ENCODE assay signal across 9 cellular contexts in the genomic region with DNA sequence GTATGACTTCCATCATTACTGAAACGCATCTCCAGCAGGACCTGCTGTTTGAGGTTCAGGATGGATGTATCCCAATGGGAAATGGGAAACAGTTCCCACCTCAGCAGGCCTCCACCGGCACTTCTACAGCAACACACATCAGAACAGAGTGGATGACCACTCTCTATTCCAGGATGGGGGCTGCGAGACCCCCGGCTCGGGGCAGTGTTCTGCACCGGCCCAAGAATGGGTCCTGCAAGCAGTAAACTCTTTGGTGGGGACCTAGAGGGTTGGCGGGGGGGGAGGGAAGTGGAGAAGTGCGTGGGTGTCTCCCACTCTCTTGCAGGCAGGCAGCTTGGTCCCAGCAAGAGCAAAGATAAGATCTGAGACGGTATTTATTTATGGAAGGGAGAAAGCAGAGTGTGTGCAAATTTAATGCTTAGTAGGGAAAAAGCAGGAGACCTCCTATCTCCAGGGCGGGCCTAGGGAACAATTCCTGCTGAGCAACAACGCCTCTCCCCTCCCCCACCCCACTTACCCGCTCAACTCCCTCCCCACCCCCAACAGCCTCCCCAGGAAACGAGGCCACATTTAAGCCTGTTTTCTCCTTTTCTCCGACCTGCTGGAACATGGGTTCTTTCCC. TPM values are rescaled to one million over a fixed set of nuclear protein-coding genes. Genes with fewer than 3 reads are reported as not detected.
DNase-seq lines count a peak whose midpoint lies in the region; ATAC-seq and TF ChIP-seq lines count a peak whose summit lies in the region.
"Had no signal": no experiment of that assay in that cellular context is flagged by ENCODE, and none has a peak within 500 bp of the region (broad histone marks: within the 10 kb centered on the region; RNA-seq: fewer than 3 reads in every experiment).

No MANE protein-coding gene starts in this region.

- peak overlapping the region; percentile 94 for H3K4me3 Mint-ChIP-seq in activated CD4-positive, alpha-beta T cell treated with anti-CD3 and anti-CD28 coated beads for 36 hours
- H3K4me3 Mint-ChIP-seq in brain, result peak overlapping the region; percentile 36 to 97 (median 94)

- no peaks in the 10 kb centered on the region for H3K9me3 Mint-ChIP-seq in activated CD4-positive, alpha-beta T cell treated with anti-CD3 and anti-CD28 coated beads for 36 hours (ENCODE audit: low read depth)
- peaks cover 0 to 5% (median 0%) of the 10 kb centered on the region in 5 experiments for H3K9me3 Mint-ChIP-seq in brain

- peak overlapping the region; percentile 65 for H3K27ac ChIP-seq in temporal lobe (ENCODE audit: low read depth, low read length)

- H3K27ac Mint-ChIP-seq in activated CD4-positive, alpha-beta T cell treated with anti-CD3 and anti-CD28 coated beads for 36 hours, result no peak overlapping the region
- no peak overlapping the region for H3K27ac Mint-ChIP-seq in brain

- DNase-seq in activated CD4-positive, alpha-beta T cell treated with anti-CD3 and anti-CD28 coated beads for 36 hours, result peak; percentile 20
- DNase-seq in activated CD4-positive, alpha-beta T cell treated with anti-CD3 and anti-CD28 coated beads, Interleukin-2, amount 50 U/mL, for 4 hours, result no peak
- DNase-seq in lung microvascular endothelial cell (ENCODE audit: low read depth in 2 of 2) (peak; percentile 6 to 19), HK-2 (ENCODE audit: unreplicated experiment) (no peak)
- DNase-seq: NCI-H526 treated with DMSO at 0.1 percent for 48 hours had no signal

- CTCF ChIA-PET in activated CD4-positive, alpha-beta T cell treated with anti-CD3 and anti-CD28 coated beads for 36 hours (lab: Charles Lee), result no interaction called here

- peaks cover 54% of the 10 kb centered on the region for H3K4me1 Mint-ChIP-seq in activated CD4-positive, alpha-beta T cell treated with anti-CD3 and anti-CD28 coated beads for 36 hours
- peaks cover 29% of the 10 kb centered on the region for H3K4me1 Mint-ChIP-seq in brain

- POLR2A ChIA-PET in activated CD4-positive, alpha-beta T cell treated with anti-CD3 and anti-CD28 coated beads for 36 hours (lab: Charles Lee), result no interaction called here

- no peaks in the 10 kb centered on the region for H3K27me3 Mint-ChIP-seq in activated CD4-positive, alpha-beta T cell treated with anti-CD3 and anti-CD28 coated beads for 36 hours
- peaks cover 69% of the 10 kb centered on the region for H3K27me3 Mint-ChIP-seq in brain

- peaks cover 19% of the 10 kb centered on the region for H3K36me3 Mint-ChIP-seq in activated CD4-positive, alpha-beta T cell treated with anti-CD3 and anti-CD28 coated beads for 36 hours (ENCODE audit: low read depth)
- peaks cover 6% of the 10 kb centered on the region for H3K36me3 Mint-ChIP-seq in brain

- no peak for TF ChIP-seq CTCF in brain (conservative IDR thresholded peaks at IDR 0.05)

- intact Hi-C loops in activated CD4-positive, alpha-beta T cell treated with anti-CD3 and anti-CD28 coated beads for 36 hours (cut with DNase I, micrococcal nuclease), result no loop called here

- ATAC-seq in activated CD4-positive, alpha-beta T cell treated with anti-CD3 and anti-CD28 coated beads for 36 hours, result no peak
- ATAC-seq in HG03108 (IDR thresholded peaks at IDR 0.05; ENCODE audit: unreplicated experiment) (no peak), GM18868 (IDR thresholded peaks at IDR 0.05; ENCODE audit: unreplicated experiment) (no peak)

RNA-seq across cellular contexts. Expression of gene SFMBT2, which starts 4.0 kb away (rescaled TPM):
- total RNA-seq in activated CD4-positive, alpha-beta T cell treated with anti-CD3 and anti-CD28 coated beads for 36 hours, result 10 to 100 TPM; 17.6 to 18.0 TPM
- polyA plus RNA-seq in brain (ENCODE audit: insufficient read depth, low read depth, low replicate concordance), result 2.3 TPM
- total RNA-seq in lung microvascular endothelial cell, result 0.65 and 1.6 TPM in 2 replicates
- total RNA-seq in temporal lobe, result 10.1 TPM

Comparison
In these comparisons a context has a peak if more than half of its experiments do, and no peak if none do; other contexts are left out.
1. DNase-seq: peak in activated CD4-positive, alpha-beta T cell treated with anti-CD3 and anti-CD28 coated beads for 36 hours (single experiment) and lung microvascular endothelial cell (2 of 2); none in activated CD4-positive, alpha-beta T cell treated with anti-CD3 and anti-CD28 coated beads, Interleukin-2, amount 50 U/mL, for 4 hours (0 of 2) and HK-2 (single experiment).